Comparison of ENCODE assay signal across 9 cellular contexts in genomic region chr16:50692999-50693781, GRCh38. TPM values are rescaled to one million over a fixed set of nuclear protein-coding genes. Genes with fewer than 3 reads are reported as not detected.
DNase-seq lines count a peak whose midpoint lies in the region; ATAC-seq and TF ChIP-seq lines count a peak whose summit lies in the region.
"Had no signal": no experiment of that assay in that cellular context is flagged by ENCODE, and none has a peak within 500 bp of the region (broad histone marks: within the 10 kb centered on the region; RNA-seq: fewer than 3 reads in every experiment).

TSS of gene NOD2 (plus strand) at chr16:50693606. CDS start at chr16:50699496, 5,890 bp downstream.

- CTCF ChIA-PET in CD4-positive, alpha-beta memory T cell (lab: Charles Lee; ENCODE audit: partially characterized antibody): interaction anchor here (1.4 to 5.2 kb wide), 3 partner anchors 25 to 54 kb away, joined by 3 to 28 read pairs (median 5); no protein-coding TSS in a partner anchor
- CTCF ChIA-PET in mammary epithelial cell (lab: Charles Lee; ENCODE audit: low non-redundant PET): no interaction called here

- H3K36me3 Mint-ChIP-seq in CD4-positive, alpha-beta memory T cell: peaks cover 0 to 5% of the 10 kb centered on the region in 2 donors

- peak within 1 kb of the TSS; percentile 63 for H3K27ac ChIP-seq in CD4-positive, alpha-beta memory T cell (ENCODE audit: low read depth, low read length)
- H3K27ac ChIP-seq in mammary epithelial cell (ENCODE audit: insufficient read depth, low read depth, low read length): no peak within 1 kb of the TSS
- no peak within 1 kb of the TSS for H3K27ac ChIP-seq in urinary bladder (ENCODE audit: low read depth)

- peaks cover 55% of the 10 kb centered on the region for H3K4me1 ChIP-seq in CD4-positive, alpha-beta memory T cell (ENCODE audit: insufficient read depth, low read length)
- H3K4me1 ChIP-seq in mammary epithelial cell (ENCODE audit: insufficient read depth, low read length): peaks cover 25% of the 10 kb centered on the region
- H3K4me1 ChIP-seq in urinary bladder (ENCODE audit: insufficient read depth): peaks cover 2% of the 10 kb centered on the region

- H3K79me2 ChIP-seq in mammary epithelial cell (ENCODE audit: insufficient read depth, low read length): no peaks in the 10 kb centered on the region

- H3K9me3 Mint-ChIP-seq in CD4-positive, alpha-beta memory T cell: peaks cover 0 to 3% (median 0%) of the 10 kb centered on the region in 8 donors

- DNase-seq in CD4-positive, alpha-beta memory T cell: peak in 3 of 5 donors; percentile 22 to 47 (median 31)
- DNase-seq in LoVo (ENCODE audit: low spot score) (peak; percentile 20), mammary epithelial cell (no peak), lower leg skin (ENCODE audit: low spot score in 2 of 2) (peak in 1 of 2 donors; percentile 87)

- TF ChIP-seq POLR2A in lower leg skin (IDR thresholded peaks at IDR 0.05): no peak

- H3K9ac ChIP-seq in mammary epithelial cell (ENCODE audit: insufficient read depth, low read length): no peak within 1 kb of the TSS

- intact Hi-C loops in CD4-positive, alpha-beta memory T cell (cut with micrococcal nuclease): no loop called here
- intact Hi-C loops in mammary epithelial cell (cut with micrococcal nuclease): no loop called here
- intact Hi-C loops in lower leg skin (cut with DNase I; ENCODE audit: low total_unique reads): no loop called here

- peaks cover 50 to 67% (median 54%) of the 10 kb centered on the region in 4 donors for H3K4me1 Mint-ChIP-seq in CD4-positive, alpha-beta memory T cell

- H3K9me3 ChIP-seq in CD4-positive, alpha-beta memory T cell (ENCODE audit: control insufficient read depth in 1 of 2, low read length in 2 of 2): no peaks in the 10 kb centered on the region
- no peaks in the 10 kb centered on the region for H3K9me3 ChIP-seq in mammary epithelial cell (replicated peaks; ENCODE audit: insufficient read depth, low read length)

- peak within 1 kb of the TSS; percentile 87 to 91 (median 88) for H3K4me3 Mint-ChIP-seq in CD4-positive, alpha-beta memory T cell

- dilution Hi-C loops in mammary epithelial cell (cut with HindIII; ENCODE audit: low sequenced_read_pairs): no loop called here

- no peaks in the 10 kb centered on the region for H3K36me3 ChIP-seq in CD4-positive, alpha-beta memory T cell (ENCODE audit: insufficient read depth, low read length)
- no peaks in the 10 kb centered on the region for H3K36me3 ChIP-seq in mammary epithelial cell (ENCODE audit: insufficient read depth, low read length)
- H3K36me3 ChIP-seq in urinary bladder (ENCODE audit: insufficient read depth): no peaks in the 10 kb centered on the region

- no peaks in the 10 kb centered on the region for H3K27me3 Mint-ChIP-seq in CD4-positive, alpha-beta memory T cell

- H3K27me3 ChIP-seq in CD4-positive, alpha-beta memory T cell (ENCODE audit: insufficient read depth, low read length): no peaks in the 10 kb centered on the region
- H3K27me3 ChIP-seq in mammary epithelial cell (ENCODE audit: insufficient read depth, low read length): no peaks in the 10 kb centered on the region

- peak within 1 kb of the TSS; percentile 76 for H2AFZ ChIP-seq in mammary epithelial cell (ENCODE audit: low read depth, low read length)

- BruUV-seq in mammary epithelial cell (replicated peaks; lab: Mats Ljungman, UMichigan): no TSS peak

- POLR2A ChIA-PET in CD4-positive, alpha-beta memory T cell (lab: Charles Lee; ENCODE audit: partially characterized antibody): interaction anchor here (1.4 to 8.8 kb wide), 5 partner anchors 11 to 53 kb away, joined by 5 to 226 read pairs (median 7); partner anchors contain the start of genes CYLD and SNX20

- ATAC-seq in HG02970 (IDR thresholded peaks at IDR 0.05; ENCODE audit: low FRiP score, unreplicated experiment) (no peak), GM21723 (IDR thresholded peaks at IDR 0.05; ENCODE audit: unreplicated experiment) (no peak), GM19328 (IDR thresholded peaks at IDR 0.05; ENCODE audit: unreplicated experiment) (no peak)

- peak within 1 kb of the TSS; percentile 53 to 99 (median 93) for H3K27ac Mint-ChIP-seq in CD4-positive, alpha-beta memory T cell

- peak within 1 kb of the TSS; percentile 81 for H3K4me2 ChIP-seq in mammary epithelial cell (ENCODE audit: insufficient read depth, low read depth, low read length)

- peak within 1 kb of the TSS; percentile 68 to 69 for H3K4me3 ChIP-seq in CD4-positive, alpha-beta memory T cell (ENCODE audit: low read length in 2 of 2)
- H3K4me3 ChIP-seq in mammary epithelial cell (replicated peaks in 1 of 3; ENCODE audit: insufficient read depth in 1 of 3, low read depth in 2 of 3, low read length in 3 of 3): peak within 1 kb of the TSS; percentile 23 to 43 (median 33)
- peak within 1 kb of the TSS; percentile 37 for H3K4me3 ChIP-seq in lower leg skin (ENCODE audit: low read depth, poor library complexity, severe bottlenecking)
- peak within 1 kb of the TSS; percentile 45 for H3K4me3 ChIP-seq in urinary bladder (ENCODE audit: low read depth, low read length)

- in situ Hi-C loops in mammary epithelial cell (cut with MboI; ENCODE audit: low sequenced_read_pairs in 2 of 2): loop anchor here in 1 of 2 donors (10.0 kb wide), 1 partner anchor 52 kb away; the partner anchor contains the start of gene CYLD

- WGBS in mammary epithelial cell (ENCODE audit: low coverage, missing lambda C conversion rate): 91% methylated on average over 7 of the region's 56 CpGs
- WGBS in lower leg skin, 2 donors: 20 to 48% methylated on average over 15 to 36 of the region's 56 CpGs
- 15% methylated on average over 56 of the region's 56 CpGs for WGBS in urinary bladder

- no peak for TF ChIP-seq CTCF in mammary epithelial cell (conservative IDR thresholded peaks at IDR 0.05 in 1 of 2, IDR thresholded peaks at IDR 0.05 in 1 of 2; ENCODE audit: extremely low read depth in 1 of 2, insufficient read depth in 1 of 2, low read depth in 1 of 2, low read length in 2 of 2)
- TF ChIP-seq CTCF in lower leg skin (IDR thresholded peaks at IDR 0.05): no peak

- H4K20me1 ChIP-seq in mammary epithelial cell (ENCODE audit: insufficient read depth, low read length): no peaks in the 10 kb centered on the region

RNA-seq across cellular contexts. Expression of gene NOD2, which starts in this region (rescaled TPM):
- total RNA-seq in CD4-positive, alpha-beta memory T cell: 10 to 100 TPM in 1 of 2 experiments, 1 to 10 TPM in 1; 9.8 to 10.9 TPM
- 1 to 10 TPM; 2.2 to 3.7 TPM for polyA plus RNA-seq in CD4-positive, alpha-beta memory T cell
- under 1 TPM; 0.17 to 0.66 TPM for total RNA-seq in mammary epithelial cell
- 0.28 TPM for polyA plus RNA-seq in mammary epithelial cell
- polyA minus RNA-seq in mammary epithelial cell: 2.1 TPM
- 10 to 100 TPM; 31.0 to 44.4 (median 35.4) TPM for total RNA-seq in lower leg skin
- total RNA-seq in urinary bladder: 1.5 TPM
- 0.90 TPM for polyA plus RNA-seq in urinary bladder
- total RNA-seq: HT1080 had no signal
